Comparison of ENCODE assay signal across 18 cellular contexts in genomic region chr7:164882-165660, GRCh38. TPM values are rescaled to one million over a fixed set of nuclear protein-coding genes. Genes with fewer than 3 reads are reported as not detected.
DNase-seq lines count a peak whose midpoint lies in the region; ATAC-seq and TF ChIP-seq lines count a peak whose summit lies in the region.
"Had no signal": no experiment of that assay in that cellular context is flagged by ENCODE, and none has a peak within 500 bp of the region (broad histone marks: within the 10 kb centered on the region; RNA-seq: fewer than 3 reads in every experiment).

No MANE protein-coding gene starts in this region.

- no peaks in the 10 kb centered on the region for H3K79me2 ChIP-seq in MM.1S (ENCODE audit: low read length)

- H3K27me3 Mint-ChIP-seq in activated CD4-positive, alpha-beta memory T cell treated with anti-CD3 and anti-CD28 coated beads, Interleukin-2, amount 10 ng/mL, durations not matched to agents 7 days and 5 days, result peaks cover 2% of the 10 kb centered on the region
- peaks cover 8% of the 10 kb centered on the region for H3K27me3 Mint-ChIP-seq in activated CD8-positive, alpha-beta T cell treated with anti-CD3 and anti-CD28 coated beads for 36 hours

- H2AFZ ChIP-seq in MM.1S (ENCODE audit: low read length), result no peak overlapping the region

- CTCF ChIA-PET in activated CD4-positive, alpha-beta memory T cell treated with anti-CD3 and anti-CD28 coated beads, Interleukin-2, amount 10 ng/mL, durations not matched to agents 7 days and 5 days (lab: Charles Lee), result no interaction called here
- CTCF ChIA-PET in activated CD8-positive, alpha-beta T cell treated with anti-CD3 and anti-CD28 coated beads for 36 hours (lab: Charles Lee), result no interaction called here

- H3K9ac ChIP-seq in MM.1S (ENCODE audit: low read length), result no peak overlapping the region

- H3K4me3 Mint-ChIP-seq in activated CD4-positive, alpha-beta memory T cell treated with anti-CD3 and anti-CD28 coated beads, Interleukin-2, amount 10 ng/mL, durations not matched to agents 7 days and 5 days, result no peak overlapping the region
- no peak overlapping the region for H3K4me3 Mint-ChIP-seq in activated CD8-positive, alpha-beta T cell treated with anti-CD3 and anti-CD28 coated beads for 36 hours
- H3K4me3 Mint-ChIP-seq: activated naive CD8-positive, alpha-beta T cell; endodermal cell had no signal

- no peak overlapping the region for H3K27ac Mint-ChIP-seq in activated CD4-positive, alpha-beta memory T cell treated with anti-CD3 and anti-CD28 coated beads, Interleukin-2, amount 10 ng/mL, durations not matched to agents 7 days and 5 days
- H3K27ac Mint-ChIP-seq in activated CD8-positive, alpha-beta T cell treated with anti-CD3 and anti-CD28 coated beads for 36 hours, result no peak overlapping the region
- H3K27ac Mint-ChIP-seq: activated naive CD8-positive, alpha-beta T cell; endodermal cell had no signal

- intact Hi-C loops in prostate gland (cut with DNase I), result no loop called here
- intact Hi-C loops in activated CD8-positive, alpha-beta T cell treated with anti-CD3 and anti-CD28 coated beads for 36 hours (cut with micrococcal nuclease), result no loop called here

- H3K27me3 ChIP-seq in prostate gland (replicated peaks; ENCODE audit: insufficient read depth) (no peaks in the 10 kb centered on the region), MM.1S (replicated peaks; ENCODE audit: insufficient read depth, low read length) (no peaks in the 10 kb centered on the region; the same call in 1 of the 2 replicates)
- H3K27me3 ChIP-seq: thyroid gland had no signal

- H4K20me1 ChIP-seq in MM.1S (ENCODE audit: insufficient read depth, low read length), result no peaks in the 10 kb centered on the region

- no peak for TF ChIP-seq POLR2A in prostate gland (IDR thresholded peaks at IDR 0.05)

- no peaks in the 10 kb centered on the region for H3K9me3 Mint-ChIP-seq in activated CD4-positive, alpha-beta memory T cell treated with anti-CD3 and anti-CD28 coated beads, Interleukin-2, amount 10 ng/mL, durations not matched to agents 7 days and 5 days
- no peaks in the 10 kb centered on the region for H3K9me3 Mint-ChIP-seq in activated CD8-positive, alpha-beta T cell treated with anti-CD3 and anti-CD28 coated beads for 36 hours
- H3K9me3 Mint-ChIP-seq: endodermal cell had no signal

- H3K9me3 ChIP-seq in prostate gland (no peaks in the 10 kb centered on the region), MM.1S (replicated peaks; ENCODE audit: insufficient read depth, low read length) (no peaks in the 10 kb centered on the region)
- H3K9me3 ChIP-seq: SJCRH30, thyroid gland had no signal

- TF ChIP-seq CTCF in VCaP (conservative IDR thresholded peaks at IDR 0.05) (no peak), prostate gland (IDR thresholded peaks at IDR 0.05) (no peak), MM.1S (IDR thresholded peaks at IDR 0.05; ENCODE audit: low read length) (no peak)
- TF ChIP-seq CTCF in activated CD8-positive, alpha-beta T cell treated with anti-CD3 and anti-CD28 coated beads for 36 hours (IDR thresholded peaks at IDR 0.05), result no peak

- H3K27ac ChIP-seq in VCaP (peak overlapping the region; percentile 83), prostate gland (peak overlapping the region in 1 of 2 donors; percentile 29), MM.1S (ENCODE audit: low read length) (no peak overlapping the region)
- H3K27ac ChIP-seq: SJCRH30, thyroid gland had no signal

- ATAC-seq in left lobe of liver, result peak; percentile 13
- ATAC-seq in GM18520 (IDR thresholded peaks at IDR 0.05; ENCODE audit: unreplicated experiment), result no peak
- ATAC-seq in activated CD8-positive, alpha-beta T cell treated with anti-CD3 and anti-CD28 coated beads for 36 hours, result no peak

- H3K36me3 ChIP-seq in prostate gland (no peaks in the 10 kb centered on the region), MM.1S (replicated peaks; ENCODE audit: insufficient read depth, low read length) (no peaks in the 10 kb centered on the region)
- H3K36me3 ChIP-seq: SJCRH30, thyroid gland had no signal

- no peak overlapping the region for H3K4me2 ChIP-seq in MM.1S (ENCODE audit: low read depth, low read length)

- no peaks in the 10 kb centered on the region for H3K36me3 Mint-ChIP-seq in activated CD4-positive, alpha-beta memory T cell treated with anti-CD3 and anti-CD28 coated beads, Interleukin-2, amount 10 ng/mL, durations not matched to agents 7 days and 5 days (ENCODE audit: low read depth)
- no peaks in the 10 kb centered on the region for H3K36me3 Mint-ChIP-seq in activated CD8-positive, alpha-beta T cell treated with anti-CD3 and anti-CD28 coated beads for 36 hours (ENCODE audit: low read depth)
- H3K36me3 Mint-ChIP-seq: activated naive CD8-positive, alpha-beta T cell had no signal

- no peaks in the 10 kb centered on the region for H3K4me1 Mint-ChIP-seq in activated CD4-positive, alpha-beta memory T cell treated with anti-CD3 and anti-CD28 coated beads, Interleukin-2, amount 10 ng/mL, durations not matched to agents 7 days and 5 days
- H3K4me1 Mint-ChIP-seq in activated CD8-positive, alpha-beta T cell treated with anti-CD3 and anti-CD28 coated beads for 36 hours (ENCODE audit: low read depth), result no peaks in the 10 kb centered on the region

- H3F3A ChIP-seq in MM.1S (ENCODE audit: insufficient read depth, low read length), result no peaks in the 10 kb centered on the region

- H3K4me1 ChIP-seq in prostate gland (replicated peaks), result peaks cover 6% of the 10 kb centered on the region
- H3K4me1 ChIP-seq in MM.1S (ENCODE audit: low read length), result no peaks in the 10 kb centered on the region

- no peaks in the 10 kb centered on the region for H3K9me2 ChIP-seq in MM.1S (replicated peaks; ENCODE audit: insufficient read depth, low read length)

- H3K4me3 ChIP-seq in prostate gland (no peak overlapping the region), MM.1S (ENCODE audit: low read length) (no peak overlapping the region)
- H3K4me3 ChIP-seq: SJCRH30, thyroid gland had no signal

- DNase-seq in CMK (ENCODE audit: low read depth) (peak; percentile 37), left lobe of liver (ENCODE audit: low spot score) (no peak), prostate gland (ENCODE audit: low spot score) (peak; percentile 43), MM.1S (no peak)
- no peak for DNase-seq in activated CD4-positive, alpha-beta memory T cell treated with anti-CD3 and anti-CD28 coated beads, Interleukin-2, amount 10 ng/mL, durations not matched to agents 7 days and 5 days
- DNase-seq in activated CD8-positive, alpha-beta T cell treated with anti-CD3 and anti-CD28 coated beads for 36 hours, result no peak
- DNase-seq: activated CD8-positive, alpha-beta memory T cell treated with anti-CD3 and anti-CD28 coated beads for 24 hours; endodermal cell; mesendoderm; NCI-H526; SJCRH30; stimulated activated naive CD4-positive, alpha-beta T cell; T-helper 2 cell; thyroid gland had no signal

- WGBS in prostate gland, result 44% methylated on average over 12 of the region's 13 CpGs

- POLR2A ChIA-PET in activated CD4-positive, alpha-beta memory T cell treated with anti-CD3 and anti-CD28 coated beads, Interleukin-2, amount 10 ng/mL, durations not matched to agents 7 days and 5 days (lab: Charles Lee), result no interaction called here
- POLR2A ChIA-PET in activated CD8-positive, alpha-beta T cell treated with anti-CD3 and anti-CD28 coated beads for 36 hours (lab: Charles Lee), result no interaction called here

RNA-seq across cellular contexts. Expression of gene FAM20C, which starts 27.3 kb away (rescaled TPM):
- total RNA-seq in left lobe of liver, result 72.2 TPM
- total RNA-seq in prostate gland, result 10 to 100 TPM; 37.8 to 62.0 TPM
- under 1 TPM in 1 of 2 experiments, not detected in 1; 0.13 TPM for total RNA-seq in activated CD4-positive, alpha-beta memory T cell treated with anti-CD3 and anti-CD28 coated beads, Interleukin-2, amount 10 ng/mL, durations not matched to agents 7 days and 5 days
- 1 to 10 TPM in 1 of 2 experiments, under 1 TPM in 1; 0.29 to 1.1 TPM for total RNA-seq in activated CD8-positive, alpha-beta T cell treated with anti-CD3 and anti-CD28 coated beads for 36 hours
- total RNA-seq: OCI-LY7 had no signal

Comparison
In these comparisons a context has a peak if more than half of its experiments do, and no peak if none do; other contexts are left out.
1. DNase-seq: peak in CMK (single experiment) and prostate gland (single experiment); none in left lobe of liver (single experiment), MM.1S (single experiment), activated CD4-positive, alpha-beta memory T cell treated with anti-CD3 and anti-CD28 coated beads, Interleukin-2, amount 10 ng/mL, durations not matched to agents 7 days and 5 days (single experiment) and activated CD8-positive, alpha-beta T cell treated with anti-CD3 and anti-CD28 coated beads for 36 hours (single experiment).
2. RNA of gene FAM20C, which starts 27.3 kb away (total RNA-seq): 72.2 TPM in left lobe of liver (single experiment) and 37.8 to 62.0 TPM in prostate gland; 0.29 to 1.1 TPM in activated CD8-positive, alpha-beta T cell treated with anti-CD3 and anti-CD28 coated beads for 36 hours and 0.13 TPM in activated CD4-positive, alpha-beta memory T cell treated with anti-CD3 and anti-CD28 coated beads, Interleukin-2, amount 10 ng/mL, durations not matched to agents 7 days and 5 days; every median in the first group is over 10 times any median in the second.